Comparison of ENCODE assay signal across 14 cellular contexts in the genomic region with DNA sequence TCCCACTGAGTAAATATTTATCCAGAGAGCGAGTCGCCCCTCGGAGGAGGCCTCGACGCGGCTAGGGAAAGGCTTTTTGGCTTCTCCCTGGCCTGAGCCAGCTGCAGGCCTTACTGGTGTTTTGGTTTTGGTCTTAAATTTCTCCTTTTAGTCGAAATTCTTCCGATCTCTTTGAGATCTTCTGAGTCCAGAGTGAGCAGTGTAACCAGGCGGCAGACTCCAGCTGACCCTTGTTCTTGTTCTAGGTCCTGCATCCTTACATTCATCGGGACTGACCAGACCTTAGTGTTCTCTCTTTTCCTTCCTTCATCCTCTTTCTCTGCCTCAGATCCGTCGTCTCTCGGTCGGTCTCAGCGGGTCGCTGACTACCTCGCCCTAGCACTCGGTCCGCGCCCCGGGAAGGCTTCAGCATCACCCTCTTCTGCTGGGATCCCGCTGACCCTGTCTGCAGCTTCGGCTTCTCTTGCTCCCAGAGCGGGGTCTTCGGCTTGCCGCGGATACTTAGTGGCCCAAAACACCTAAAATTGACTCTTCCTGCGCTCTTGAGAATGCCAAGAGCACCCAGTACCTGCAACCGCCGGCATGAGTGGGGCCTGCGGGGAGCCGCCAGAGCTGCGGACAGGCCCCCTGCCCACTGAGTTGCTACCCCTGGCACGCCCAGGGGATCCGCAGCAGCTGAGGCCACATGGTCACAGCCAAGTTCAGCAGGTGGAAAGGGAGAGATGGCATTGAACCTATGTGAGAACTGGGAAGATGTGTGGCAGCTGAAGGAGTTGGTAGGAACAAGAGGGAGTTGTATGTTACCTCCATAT. TPM values are rescaled to one million over a fixed set of nuclear protein-coding genes. Genes with fewer than 3 reads are reported as not detected.
A peak's percentile ranks its signal among the peaks of the same experiment; 100 is the strongest.
DNase-seq lines count a peak whose midpoint lies in the region; ATAC-seq and TF ChIP-seq lines count a peak whose summit lies in the region.
"Had no signal": no experiment of that assay in that cellular context is flagged by ENCODE, and none has a peak within 500 bp of the region (broad histone marks: within the 10 kb centered on the region; RNA-seq: fewer than 3 reads in every experiment).

No MANE protein-coding gene starts in this region.

- no peak for TF ChIP-seq CTCF in coronary artery (IDR thresholded peaks at IDR 0.05)
- TF ChIP-seq CTCF in neural progenitor cell (IDR thresholded peaks at IDR 0.05), result no peak
- TF ChIP-seq CTCF in foreskin keratinocyte (conservative IDR thresholded peaks at IDR 0.05), result no peak

- H3K27ac ChIP-seq in coronary artery (no peak overlapping the region), neural progenitor cell (no peak overlapping the region), foreskin keratinocyte (no peak overlapping the region)
- H3K27ac ChIP-seq: KMS-11 had no signal

- peaks cover 15% of the 10 kb centered on the region for H3K4me1 Mint-ChIP-seq in T-helper 2 cell treated with Interferon-gamma antibody and Interleukin-4, amounts not matched to agents 5 μg/mL and 100 μg/mL, for 36 hours (ENCODE audit: low read depth)
- H3K4me1 Mint-ChIP-seq in neural progenitor cell, result peaks cover 35% of the 10 kb centered on the region

- H3K9me3 ChIP-seq in neural progenitor cell (ENCODE audit: low read depth), result no peaks in the 10 kb centered on the region

- H3K4me3 ChIP-seq in coronary artery (peak overlapping the region; percentile 23), neural progenitor cell (no peak overlapping the region)

- H3K27me3 ChIP-seq in neural progenitor cell (peaks cover 100% of the 10 kb centered on the region), foreskin keratinocyte (peaks cover 99% of the 10 kb centered on the region)

- no peak for DNase-seq in T-helper 2 cell treated with Interferon-gamma antibody and Interleukin-4, amounts not matched to agents 5 μg/mL and 100 μg/mL, for 36 hours (ENCODE audit: low spot score)
- no peak for DNase-seq in T-helper 2 cell
- DNase-seq in Daoy (ENCODE audit: low read depth), result peak; percentile 57
- DNase-seq in coronary artery (ENCODE audit: low spot score), result no peak
- peak; percentile 23 for DNase-seq in neural progenitor cell (ENCODE audit: low spot score)
- no peak for DNase-seq in NCI-H1694 (lab: John Stamatoyannopoulos, UW)
- DNase-seq in foreskin keratinocyte, result no peak
- DNase-seq: caudate nucleus, foreskin melanocyte, NCI-H1105 treated with DMSO at 0.1 percent for 48 hours, NCI-H82 had no signal

- peaks cover 5% of the 10 kb centered on the region for H3K36me3 Mint-ChIP-seq in T-helper 2 cell treated with Interferon-gamma antibody and Interleukin-4, amounts not matched to agents 5 μg/mL and 100 μg/mL, for 36 hours (ENCODE audit: low read depth)
- H3K36me3 Mint-ChIP-seq in neural progenitor cell, result no peaks in the 10 kb centered on the region

- H2AFZ ChIP-seq in neural progenitor cell (replicated peaks), result no peak overlapping the region

- ATAC-seq in foreskin keratinocyte, result no peak
- ATAC-seq in GM21529 (IDR thresholded peaks at IDR 0.05; ENCODE audit: unreplicated experiment), result no peak

- H3F3A ChIP-seq in neural progenitor cell (ENCODE audit: low read depth), result peaks cover 7% of the 10 kb centered on the region

- no peak overlapping the region for H3K4me3 Mint-ChIP-seq in T-helper 2 cell treated with Interferon-gamma antibody and Interleukin-4, amounts not matched to agents 5 μg/mL and 100 μg/mL, for 36 hours
- no peak overlapping the region for H3K4me3 Mint-ChIP-seq in neural progenitor cell

- no peak overlapping the region for H3K9ac ChIP-seq in neural progenitor cell
- H3K9ac ChIP-seq: KMS-11 had no signal

- H3K4me1 ChIP-seq in neural progenitor cell (peaks cover 3% of the 10 kb centered on the region), foreskin keratinocyte (no peaks in the 10 kb centered on the region)

- peak overlapping the region; percentile 3 for H3K27ac Mint-ChIP-seq in T-helper 2 cell treated with Interferon-gamma antibody and Interleukin-4, amounts not matched to agents 5 μg/mL and 100 μg/mL, for 36 hours
- no peak overlapping the region for H3K27ac Mint-ChIP-seq in neural progenitor cell

- peaks cover 97% of the 10 kb centered on the region for H4K20me1 ChIP-seq in neural progenitor cell (ENCODE audit: low read depth)

- peaks cover 96% of the 10 kb centered on the region for H3K27me3 Mint-ChIP-seq in T-helper 2 cell treated with Interferon-gamma antibody and Interleukin-4, amounts not matched to agents 5 μg/mL and 100 μg/mL, for 36 hours (ENCODE audit: low read depth)
- peaks cover 98% of the 10 kb centered on the region for H3K27me3 Mint-ChIP-seq in neural progenitor cell (ENCODE audit: insufficient read depth, low read depth)

- H3K4me2 ChIP-seq in neural progenitor cell, result no peak overlapping the region
- H3K4me2 ChIP-seq: KMS-11 had no signal

- peaks cover 4% of the 10 kb centered on the region for H3K9me3 Mint-ChIP-seq in T-helper 2 cell treated with Interferon-gamma antibody and Interleukin-4, amounts not matched to agents 5 μg/mL and 100 μg/mL, for 36 hours
- peaks cover 4% of the 10 kb centered on the region for H3K9me3 Mint-ChIP-seq in neural progenitor cell

- no peaks in the 10 kb centered on the region for H3K79me2 ChIP-seq in neural progenitor cell (ENCODE audit: low read depth)

- no peaks in the 10 kb centered on the region for H3K36me3 ChIP-seq in neural progenitor cell

RNA-seq across cellular contexts. Expression of gene PAX9, which starts 2.4 kb away (rescaled TPM):
- total RNA-seq in Daoy (2014; rRNA removed; shearing (Covaris generic)), result 16.7 and 17.5 TPM in 2 replicates
- not detected in 2 replicates for total RNA-seq in neural progenitor cell (ENCODE audit: low replicate concordance)
- total RNA-seq in foreskin keratinocyte, result 0.03 and 0.18 TPM in 2 replicates
- polyA plus RNA-seq in foreskin keratinocyte, result 0.02 and 0.07 TPM in 2 replicates
- total RNA-seq: liver had no signal

Comparison
In these comparisons a context has a peak if more than half of its experiments do, and no peak if none do; other contexts are left out.
1. DNase-seq: peak in Daoy (single experiment) and neural progenitor cell (single experiment); none in T-helper 2 cell treated with Interferon-gamma antibody and Interleukin-4, amounts not matched to agents 5 μg/mL and 100 μg/mL, for 36 hours (single experiment), T-helper 2 cell (0 of 5), coronary artery (single experiment), NCI-H1694 (single experiment) and foreskin keratinocyte (0 of 2).
2. RNA of gene PAX9, which starts 2.4 kb away (total RNA-seq): 16.7 to 17.5 TPM in Daoy; 0.03 to 0.18 TPM in foreskin keratinocyte and not detected in neural progenitor cell; every median in the first group is over 10 times any median in the second.